8 cellular contexts compared by ENCODE assay signal in genomic region chr2:15591373-15591691, GRCh38. TPM values are rescaled to one million over a fixed set of nuclear protein-coding genes. Genes with fewer than 3 reads are reported as not detected.
DNase-seq lines count a peak whose midpoint lies in the region; ATAC-seq and TF ChIP-seq lines count a peak whose summit lies in the region.

No MANE protein-coding gene starts in this region.

- H3K4me1 Mint-ChIP-seq in CD14-positive monocyte: peaks cover 25% of the 10 kb centered on the region

- H3K36me3 Mint-ChIP-seq in CD14-positive monocyte: peaks cover 15 to 19% of the 10 kb centered on the region in 2 donors

- no peaks in the 10 kb centered on the region for H4K20me1 ChIP-seq in neural cell (ENCODE audit: insufficient read depth)

- no peak for DNase-seq in CD14-positive monocyte (ENCODE audit: low spot score)
- no peak for DNase-seq in NB4 (ENCODE audit: low read depth)
- no peak for DNase-seq in effector memory CD4-positive, alpha-beta T cell
- DNase-seq in DMS79 treated with DMSO at 0.1 percent for 48 hours (lab: John Stamatoyannopoulos, UW): no peak
- DNase-seq in H4 (ENCODE audit: low spot score): no peak
- DNase-seq in cortex of kidney (lab: John Stamatoyannopoulos, UW): no peak

- no peaks in the 10 kb centered on the region for H3F3A ChIP-seq in neural cell (ENCODE audit: insufficient read depth, low read length, poor library complexity, severe bottlenecking)

- H3K79me2 ChIP-seq in neural cell (replicated peaks; ENCODE audit: insufficient read depth, low read length): peaks cover 29% of the 10 kb centered on the region

- intact Hi-C loops in CD14-positive monocyte (cut with micrococcal nuclease): no loop called here

- H3K9me3 Mint-ChIP-seq in CD14-positive monocyte: no peaks in the 10 kb centered on the region

- peaks cover 15% of the 10 kb centered on the region for H3K4me1 ChIP-seq in effector memory CD4-positive, alpha-beta T cell (ENCODE audit: control insufficient read depth, insufficient read depth, low read length, poor library complexity, severe bottlenecking)

- ATAC-seq in HG03457 (IDR thresholded peaks at IDR 0.05; ENCODE audit: unreplicated experiment): no peak

- no peak for TF ChIP-seq EP300 in neural cell (conservative IDR thresholded peaks at IDR 0.05; ENCODE audit: poor library complexity, severe bottlenecking)

- no peaks in the 10 kb centered on the region for H3K9me3 ChIP-seq in effector memory CD4-positive, alpha-beta T cell (ENCODE audit: control insufficient read depth, low read length)
- H3K9me3 ChIP-seq in neural cell (ENCODE audit: low read length): no peaks in the 10 kb centered on the region

- H3K27ac ChIP-seq in effector memory CD4-positive, alpha-beta T cell (ENCODE audit: insufficient read depth, low read length, poor library complexity, severe bottlenecking): peak overlapping the region; percentile 73
- H3K27ac ChIP-seq in neural cell (ENCODE audit: low read length): peak overlapping the region; percentile 91

- TF ChIP-seq POLR2A in NB4 (IDR thresholded peaks at IDR 0.05; ENCODE audit: extremely low read depth, insufficient read length): no peak

- no peaks in the 10 kb centered on the region for H3K27me3 ChIP-seq in effector memory CD4-positive, alpha-beta T cell (replicated peaks; ENCODE audit: control insufficient read depth, insufficient read depth, low read length, poor library complexity, severe bottlenecking)
- no peaks in the 10 kb centered on the region for H3K27me3 ChIP-seq in neural cell (ENCODE audit: insufficient read depth, low read depth, low read length)

- H3K36me3 ChIP-seq in effector memory CD4-positive, alpha-beta T cell (ENCODE audit: control insufficient read depth, insufficient read depth, low read length): peaks cover 10% of the 10 kb centered on the region
- H3K36me3 ChIP-seq in neural cell (ENCODE audit: insufficient read depth, low read length): peaks cover 4% of the 10 kb centered on the region

- no peak for TF ChIP-seq RAD21 in neural cell (conservative IDR thresholded peaks at IDR 0.05)

- H2AFZ ChIP-seq in neural cell (ENCODE audit: low read depth, low read length): peak overlapping the region; percentile 89

- H3K4me3 ChIP-seq in NB4 (ENCODE audit: low read depth, low read length): peak overlapping the region; percentile 75
- H3K4me3 ChIP-seq in effector memory CD4-positive, alpha-beta T cell (ENCODE audit: insufficient read depth, low read depth, low read length, poor library complexity, severe bottlenecking): peak overlapping the region; percentile 93
- H3K4me3 ChIP-seq in neural cell (ENCODE audit: low read length): peak overlapping the region; percentile 91

- peak overlapping the region in 6 of 7 donors; percentile 70 to 94 (median 80) for H3K27ac Mint-ChIP-seq in CD14-positive monocyte

- TF ChIP-seq CTCF in CD14-positive monocyte (IDR thresholded peaks at IDR 0.05): no peak
- no peak for TF ChIP-seq CTCF in NB4 (IDR thresholded peaks at IDR 0.05; ENCODE audit: low read depth, low read length)
- no peak for TF ChIP-seq CTCF in neural cell (IDR thresholded peaks at IDR 0.05; ENCODE audit: poor library complexity, severe bottlenecking)

- peak overlapping the region; percentile 93 to 97 for H3K4me3 Mint-ChIP-seq in CD14-positive monocyte

- H3K9me2 ChIP-seq in neural cell (ENCODE audit: insufficient read depth, low read length): no peaks in the 10 kb centered on the region

- H3K4me2 ChIP-seq in neural cell (ENCODE audit: low read length): peak overlapping the region; percentile 69

- peaks cover 0 to 4% (median 1%) of the 10 kb centered on the region in 3 donors for H3K27me3 Mint-ChIP-seq in CD14-positive monocyte (ENCODE audit: low read depth in 3 of 3)

- H3K9ac ChIP-seq in neural cell (ENCODE audit: low read length): peak overlapping the region; percentile 96

TF ChIP-seq in neural cell, 6 proteins besides CTCF, POLR2A, EP300 and RAD21:
- TF ChIP-seq EZH2 (IDR thresholded peaks at IDR 0.05; ENCODE audit: borderline replicate concordance, insufficient read depth, low read length, poor library complexity, severe bottlenecking) (no peak), TAF1 (IDR thresholded peaks at IDR 0.05; ENCODE audit: low read depth) (no peak), MXI1 (conservative IDR thresholded peaks at IDR 0.05; ENCODE audit: poor library complexity, severe bottlenecking) (no peak), POLR2AphosphoS5 (IDR thresholded peaks at IDR 0.05) (no peak), REST (IDR thresholded peaks at IDR 0.05; ENCODE audit: borderline replicate concordance) (no peak), SMC3 (conservative IDR thresholded peaks at IDR 0.05; ENCODE audit: poor library complexity) (no peak)

RNA-seq across cellular contexts. Expression of gene DDX1, which starts 0.3 kb away (rescaled TPM):
- 10 to 100 TPM; 30.1 to 35.4 TPM for polyA plus RNA-seq in CD14-positive monocyte
- polyA plus RNA-seq in neural cell: 141 and 159 TPM in 2 replicates
- 167 TPM in 2 replicates for polyA minus RNA-seq in neural cell
- total RNA-seq in H4 (2014; rRNA removed; shearing (Covaris generic)): 46.2 and 53.1 TPM in 2 replicates

RNA-seq across cellular contexts. Expression of gene NBAS, which starts 30.2 kb away (rescaled TPM):
- polyA plus RNA-seq in CD14-positive monocyte (10 to 100 TPM in 1 of 2 donors, 1 to 10 TPM in 1; 8.9 to 10.9 TPM), neural cell (31.9 and 35.8 TPM in 2 replicates)
- 160 and 163 TPM in 2 replicates for polyA minus RNA-seq in neural cell
- 16.2 and 18.2 TPM in 2 replicates for total RNA-seq in H4 (2014; rRNA removed; shearing (Covaris generic))
